ENCODE assay signal across 8 cellular contexts in genomic region chr19:45103625-45104319, GRCh38. TPM values are rescaled to one million over a fixed set of nuclear protein-coding genes. Genes with fewer than 3 reads are reported as not detected.
A peak's percentile ranks its signal among the peaks of the same experiment; 100 is the strongest.
DNase-seq lines count a peak whose midpoint lies in the region; ATAC-seq and TF ChIP-seq lines count a peak whose summit lies in the region.

No MANE protein-coding gene starts in this region.

- H3K9ac ChIP-seq in neural progenitor cell: no peak overlapping the region

- peaks cover 36% of the 10 kb centered on the region for H3K4me1 ChIP-seq in neural progenitor cell

- peaks cover 6% of the 10 kb centered on the region for H3K27me3 Mint-ChIP-seq in neural progenitor cell (ENCODE audit: insufficient read depth, low read depth)

- H3K36me3 Mint-ChIP-seq in neural progenitor cell: no peaks in the 10 kb centered on the region

- peak; percentile 92 for DNase-seq in DMS79 (lab: John Stamatoyannopoulos, UW)
- peak; percentile 73 to 91 for DNase-seq in NCI-H2081 (lab: John Stamatoyannopoulos, UW)
- no peak for DNase-seq in coronary artery (ENCODE audit: low spot score)
- DNase-seq in neural progenitor cell (ENCODE audit: low spot score): peak; percentile 94
- no peak for DNase-seq in SKM-1 (lab: John Stamatoyannopoulos, UW; ENCODE audit: unreplicated experiment)
- DNase-seq in activated gamma-delta T cell treated with Interleukin-2 at 50 U/mL for 16 hours: no peak

- peaks cover 95% of the 10 kb centered on the region for H3K79me2 ChIP-seq in neural progenitor cell (ENCODE audit: low read depth)

- TF ChIP-seq CTCF in coronary artery (IDR thresholded peaks at IDR 0.05) (no peak), neural progenitor cell (IDR thresholded peaks at IDR 0.05) (peak; percentile 14)

- ATAC-seq in GM21447 (IDR thresholded peaks at IDR 0.05; ENCODE audit: unreplicated experiment) (no peak), HG02678 (IDR thresholded peaks at IDR 0.05; ENCODE audit: unreplicated experiment) (no peak)

- peak overlapping the region; percentile 74 for H3K27ac Mint-ChIP-seq in neural progenitor cell

- H3K4me3 Mint-ChIP-seq in neural progenitor cell: peak overlapping the region; percentile 39

- H3F3A ChIP-seq in neural progenitor cell (ENCODE audit: low read depth): peaks cover 23% of the 10 kb centered on the region

- no peak overlapping the region for H2AFZ ChIP-seq in neural progenitor cell (replicated peaks)

- peak overlapping the region; percentile 61 for H3K4me2 ChIP-seq in neural progenitor cell

- H4K20me1 ChIP-seq in neural progenitor cell (ENCODE audit: low read depth): peaks cover 100% of the 10 kb centered on the region

- no peaks in the 10 kb centered on the region for H3K9me3 Mint-ChIP-seq in neural progenitor cell

- no peaks in the 10 kb centered on the region for H3K36me3 ChIP-seq in neural progenitor cell

- H3K27ac ChIP-seq in coronary artery (no peak overlapping the region), neural progenitor cell (peak overlapping the region; percentile 75)

- no peaks in the 10 kb centered on the region for H3K27me3 ChIP-seq in neural progenitor cell

- no peaks in the 10 kb centered on the region for H3K9me3 ChIP-seq in neural progenitor cell (ENCODE audit: low read depth)

- H3K4me3 ChIP-seq in coronary artery (peak overlapping the region; percentile 14), neural progenitor cell (peak overlapping the region; percentile 17)

- peaks cover 61% of the 10 kb centered on the region for H3K4me1 Mint-ChIP-seq in neural progenitor cell

RNA-seq across cellular contexts. Expression of gene PPP1R37, which starts 10.8 kb away (rescaled TPM):
- 8.1 and 34.1 TPM in 2 replicates for total RNA-seq in neural progenitor cell (ENCODE audit: low replicate concordance)

RNA-seq across cellular contexts. Expression of gene GEMIN7, which starts 24.7 kb away (rescaled TPM):
- 7.3 and 32.6 TPM in 2 replicates for total RNA-seq in neural progenitor cell (ENCODE audit: low replicate concordance)

RNA-seq across cellular contexts. Expression of gene ZNF296, which starts 27.5 kb away (rescaled TPM):
- 0.53 TPM in 1 of 2 replicates, not detected in the other for total RNA-seq in neural progenitor cell (ENCODE audit: low replicate concordance)

RNA-seq across cellular contexts. Expression of gene NKPD1, which starts 57.0 kb away (rescaled TPM):
- 0.02 and 0.19 TPM in 2 replicates for total RNA-seq in neural progenitor cell (ENCODE audit: low replicate concordance)

Comparison
In these comparisons a context has a peak if more than half of its experiments do, and no peak if none do; other contexts are left out.
1. DNase-seq: peak in DMS79 (single experiment), NCI-H2081 (2 of 2) and neural progenitor cell (single experiment); none in coronary artery (single experiment), SKM-1 (single experiment) and activated gamma-delta T cell treated with Interleukin-2 at 50 U/mL for 16 hours (single experiment).